ENCODE assay signal across 35 cellular contexts in genomic region chr12:108509806-108510205, GRCh38.
"Had no signal": no experiment of that assay in that cellular context is flagged by ENCODE, and none has a peak within 500 bp of the region (broad histone marks: within the 10 kb centered on the region; RNA-seq: fewer than 3 reads in every experiment).

No MANE protein-coding gene starts in this region.

- H3K4me3 ChIP-seq: MG63 had no signal

- H3K36me3 ChIP-seq: MG63 had no signal

- H3K9me3 ChIP-seq: MG63 had no signal

- DNase-seq: Kasumi-1, MG63, MM.1S, MV-4-11, NCI-H1048, NCI-H1092, NCI-H1092 treated with DMSO at 0.1 percent for 48 hours, NCI-H1105, NCI-H1105 treated with DMSO at 0.1 percent for 48 hours, NCI-H1417, NCI-H1417 treated with DMSO at 0.1 percent for 48 hours, NCI-H1436, NCI-H1436 treated with DMSO at 0.1 percent for 48 hours, NCI-H146, NCI-H1694, NCI-H1694 treated with DMSO at 0.1 percent for 48 hours, NCI-H187, NCI-H187 treated with DMSO at 0.1 percent for 48 hours, NCI-H1930, NCI-H2029, NCI-H2029 treated with DMSO at 0.1 percent for 48 hours, NCI-H2081, NCI-H2081 treated with DMSO at 0.1 percent for 48 hours, NCI-H2107, NCI-H2171, NCI-H2171 treated with DMSO at 0.1 percent for 48 hours, NCI-H2227 treated with DMSO at 0.1 percent for 48 hours, NCI-H226, NCI-H345, NCI-H446, NCI-H446 treated with DMSO at 0.1 percent for 48 hours, NCI-H510A, NCI-H510A treated with DMSO at 0.1 percent for 48 hours, NCI-H524, NCI-H524 treated with DMSO at 0.1 percent for 48 hours had no signal
